In the genomic region with DNA sequence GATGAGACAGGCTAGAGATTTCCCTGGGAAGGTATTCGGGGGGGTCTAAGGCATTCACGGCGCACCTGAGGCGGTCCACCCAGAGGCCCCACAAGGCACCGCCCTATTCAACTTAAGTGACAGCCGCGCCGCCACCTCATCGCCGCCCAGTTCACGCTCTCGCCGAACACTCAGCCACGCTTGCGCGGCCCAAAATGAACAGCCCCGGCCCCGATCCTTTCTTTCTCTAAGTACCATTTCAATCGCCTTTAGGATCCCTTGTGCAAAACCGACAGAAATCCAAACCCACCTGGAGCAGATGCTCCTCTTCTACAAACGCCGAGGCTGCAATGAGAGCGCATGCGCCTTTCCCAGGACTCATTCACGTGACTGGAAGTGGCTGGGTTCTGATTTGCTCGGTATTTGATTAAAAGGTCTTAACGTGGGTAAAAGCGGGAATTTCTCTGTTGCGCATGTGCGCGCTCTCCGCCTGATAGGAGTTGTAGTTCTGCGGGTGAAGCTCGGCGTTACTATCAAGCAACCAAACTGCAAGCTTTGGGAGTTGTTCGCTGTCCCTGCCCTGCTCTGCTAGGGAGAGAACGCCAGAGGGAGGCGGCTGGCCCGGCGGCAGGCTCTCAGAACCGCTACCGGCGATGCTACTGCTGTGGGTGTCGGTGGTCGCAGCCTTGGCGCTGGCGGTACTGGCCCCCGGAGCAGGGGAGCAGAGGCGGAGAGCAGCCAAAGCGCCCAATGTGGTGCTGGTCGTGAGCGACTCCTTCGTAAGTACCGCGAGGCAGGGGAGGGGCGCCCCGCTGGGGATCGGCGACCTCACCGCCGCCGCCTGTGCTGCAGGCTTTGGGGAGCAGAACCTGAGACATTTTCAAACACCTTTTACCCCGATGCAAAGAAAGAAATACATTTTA, we compare ENCODE assay signal across 1 cellular context.
TF ChIP-seq lines count a peak whose summit lies in the region.

A gene with protein sequence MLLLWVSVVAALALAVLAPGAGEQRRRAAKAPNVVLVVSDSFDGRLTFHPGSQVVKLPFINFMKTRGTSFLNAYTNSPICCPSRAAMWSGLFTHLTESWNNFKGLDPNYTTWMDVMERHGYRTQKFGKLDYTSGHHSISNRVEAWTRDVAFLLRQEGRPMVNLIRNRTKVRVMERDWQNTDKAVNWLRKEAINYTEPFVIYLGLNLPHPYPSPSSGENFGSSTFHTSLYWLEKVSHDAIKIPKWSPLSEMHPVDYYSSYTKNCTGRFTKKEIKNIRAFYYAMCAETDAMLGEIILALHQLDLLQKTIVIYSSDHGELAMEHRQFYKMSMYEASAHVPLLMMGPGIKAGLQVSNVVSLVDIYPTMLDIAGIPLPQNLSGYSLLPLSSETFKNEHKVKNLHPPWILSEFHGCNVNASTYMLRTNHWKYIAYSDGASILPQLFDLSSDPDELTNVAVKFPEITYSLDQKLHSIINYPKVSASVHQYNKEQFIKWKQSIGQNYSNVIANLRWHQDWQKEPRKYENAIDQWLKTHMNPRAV (plus strand): TSS at position 455 of the 902 bp plus-strand sequence. CDS start 178 bp downstream, at position 633.
Gene SKIC3, minus strand, starts transcription at position 331 of the 902 bp plus-strand sequence. CDS start 7,827 bp downstream, outside the sequence.

TF ChIP-seq in HepG2, 621 proteins besides CTCF, POLR2A, EP300 and RAD21 (continued from another document and continues in another):
- TF ChIP-seq ZNF644 (CRISPR knock-in tag; IDR thresholded peaks at IDR 0.05; ENCODE audit: low read depth), result no peak
- peak; percentile 59; the same call in 1 of the 2 replicates for TF ChIP-seq ZBTB26 (CRISPR knock-in tag; IDR thresholded peaks at IDR 0.05; ENCODE audit: borderline replicate concordance)
- TF ChIP-seq, protein P1, sequence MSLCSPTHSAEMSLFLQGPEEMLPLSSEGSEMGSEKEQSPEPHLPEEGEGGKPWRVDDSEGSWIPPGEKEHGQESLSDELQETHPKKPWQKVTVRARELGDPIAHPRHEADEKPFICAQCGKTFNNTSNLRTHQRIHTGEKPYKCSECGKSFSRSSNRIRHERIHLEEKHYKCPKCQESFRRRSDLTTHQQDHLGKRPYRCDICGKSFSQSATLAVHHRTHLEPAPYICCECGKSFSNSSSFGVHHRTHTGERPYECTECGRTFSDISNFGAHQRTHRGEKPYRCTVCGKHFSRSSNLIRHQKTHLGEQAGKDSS (CRISPR knock-in tag; IDR thresholded peaks at IDR 0.05; ENCODE audit: borderline replicate concordance, low read depth), result no peak
- no peak for TF ChIP-seq ARID2 (CRISPR knock-in tag; IDR thresholded peaks at IDR 0.05; ENCODE audit: borderline replicate concordance)
- peak; percentile 97 for TF ChIP-seq BHLHE40 (IDR thresholded peaks at IDR 0.05; ENCODE audit: low read length)
- peak; percentile 62; the same call in 1 of the 2 replicates for TF ChIP-seq HOXA3 (CRISPR knock-in tag; IDR thresholded peaks at IDR 0.05)
- TF ChIP-seq POLR2AphosphoS5 (IDR thresholded peaks at IDR 0.05; ENCODE audit: low read depth, low read length), result peak; percentile 85
- 0 out of 2 replicates have a peak, but pooled peaks have one; percentile 80 for TF ChIP-seq HOXD1 (CRISPR knock-in tag; IDR thresholded peaks at IDR 0.05)
- TF ChIP-seq ZNF879 (CRISPR knock-in tag; IDR thresholded peaks at IDR 0.05), result no peak
- TF ChIP-seq KAT7 (CRISPR knock-in tag; IDR thresholded peaks at IDR 0.05; ENCODE audit: borderline replicate concordance), result peak; percentile 87; the same call in 1 of the 2 replicates
- no peak for TF ChIP-seq ZNF7 (CRISPR knock-in tag; IDR thresholded peaks at IDR 0.05)
- TF ChIP-seq MLLT10 (CRISPR knock-in tag; IDR thresholded peaks at IDR 0.05), result no peak
- peak; percentile 87 for TF ChIP-seq AHR (CRISPR knock-in tag; IDR thresholded peaks at IDR 0.05)
- TF ChIP-seq ZNF710 (CRISPR knock-in tag; IDR thresholded peaks at IDR 0.05; ENCODE audit: borderline replicate concordance), result peak; percentile 36; the same call in 1 of the 2 replicates
- no peak; the same call in 1 of the 2 replicates for TF ChIP-seq ZNF546 (CRISPR knock-in tag; conservative IDR thresholded peaks at IDR 0.05)
- TF ChIP-seq CBX2 (IDR thresholded peaks at IDR 0.05; ENCODE audit: low read depth, low read length), result no peak
- TF ChIP-seq CBX2 (CRISPR knock-in tag; IDR thresholded peaks at IDR 0.05; ENCODE audit: low read depth), result no peak
- TF ChIP-seq ZNF598 (CRISPR knock-in tag; IDR thresholded peaks at IDR 0.05; ENCODE audit: borderline replicate concordance), result no peak; the same call in 1 of the 2 replicates
- peak; percentile 72; the same call in 1 of the 2 replicates for TF ChIP-seq ERF (CRISPR knock-in tag; IDR thresholded peaks at IDR 0.05)
- TF ChIP-seq UBTF (CRISPR knock-in tag; IDR thresholded peaks at IDR 0.05), result peak; percentile 91
- 0 out of 2 replicates have a peak, but pooled peaks have one; percentile 64 for TF ChIP-seq HOXA9 (CRISPR knock-in tag; IDR thresholded peaks at IDR 0.05; ENCODE audit: borderline replicate concordance)
- peak; percentile 39; the same call in 1 of the 2 replicates for TF ChIP-seq SIX4 (CRISPR knock-in tag; IDR thresholded peaks at IDR 0.05)
- TF ChIP-seq, protein P2, sequence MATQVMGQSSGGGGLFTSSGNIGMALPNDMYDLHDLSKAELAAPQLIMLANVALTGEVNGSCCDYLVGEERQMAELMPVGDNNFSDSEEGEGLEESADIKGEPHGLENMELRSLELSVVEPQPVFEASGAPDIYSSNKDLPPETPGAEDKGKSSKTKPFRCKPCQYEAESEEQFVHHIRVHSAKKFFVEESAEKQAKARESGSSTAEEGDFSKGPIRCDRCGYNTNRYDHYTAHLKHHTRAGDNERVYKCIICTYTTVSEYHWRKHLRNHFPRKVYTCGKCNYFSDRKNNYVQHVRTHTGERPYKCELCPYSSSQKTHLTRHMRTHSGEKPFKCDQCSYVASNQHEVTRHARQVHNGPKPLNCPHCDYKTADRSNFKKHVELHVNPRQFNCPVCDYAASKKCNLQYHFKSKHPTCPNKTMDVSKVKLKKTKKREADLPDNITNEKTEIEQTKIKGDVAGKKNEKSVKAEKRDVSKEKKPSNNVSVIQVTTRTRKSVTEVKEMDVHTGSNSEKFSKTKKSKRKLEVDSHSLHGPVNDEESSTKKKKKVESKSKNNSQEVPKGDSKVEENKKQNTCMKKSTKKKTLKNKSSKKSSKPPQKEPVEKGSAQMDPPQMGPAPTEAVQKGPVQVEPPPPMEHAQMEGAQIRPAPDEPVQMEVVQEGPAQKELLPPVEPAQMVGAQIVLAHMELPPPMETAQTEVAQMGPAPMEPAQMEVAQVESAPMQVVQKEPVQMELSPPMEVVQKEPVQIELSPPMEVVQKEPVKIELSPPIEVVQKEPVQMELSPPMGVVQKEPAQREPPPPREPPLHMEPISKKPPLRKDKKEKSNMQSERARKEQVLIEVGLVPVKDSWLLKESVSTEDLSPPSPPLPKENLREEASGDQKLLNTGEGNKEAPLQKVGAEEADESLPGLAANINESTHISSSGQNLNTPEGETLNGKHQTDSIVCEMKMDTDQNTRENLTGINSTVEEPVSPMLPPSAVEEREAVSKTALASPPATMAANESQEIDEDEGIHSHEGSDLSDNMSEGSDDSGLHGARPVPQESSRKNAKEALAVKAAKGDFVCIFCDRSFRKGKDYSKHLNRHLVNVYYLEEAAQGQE (IDR thresholded peaks at IDR 0.05; ENCODE audit: borderline replicate concordance in 1 of 2, low read depth in 1 of 2, low read length in 2 of 2), result 0 out of 4 replicates have a peak, but pooled peaks of 1 of the 2 experiments have one; percentile 10
- TF ChIP-seq ZNF263 (CRISPR knock-in tag; IDR thresholded peaks at IDR 0.05), result peak; percentile 28; the same call in 1 of the 2 replicates
- peak; percentile 76 for TF ChIP-seq RXRA (CRISPR knock-in tag; IDR thresholded peaks at IDR 0.05)
- no peak for TF ChIP-seq ZNF816 (CRISPR knock-in tag; IDR thresholded peaks at IDR 0.05; ENCODE audit: borderline replicate concordance)
- TF ChIP-seq SNAPC4 (CRISPR knock-in tag; IDR thresholded peaks at IDR 0.05), result 0 out of 2 replicates have a peak, but pooled peaks have one; percentile 58
- TF ChIP-seq ETS1 (CRISPR knock-in tag; IDR thresholded peaks at IDR 0.05), result no peak
- TF ChIP-seq TERF1 (CRISPR knock-in tag; IDR thresholded peaks at IDR 0.05), result no peak
